ENCODE assay signal across 16 cellular contexts in the genomic region with DNA sequence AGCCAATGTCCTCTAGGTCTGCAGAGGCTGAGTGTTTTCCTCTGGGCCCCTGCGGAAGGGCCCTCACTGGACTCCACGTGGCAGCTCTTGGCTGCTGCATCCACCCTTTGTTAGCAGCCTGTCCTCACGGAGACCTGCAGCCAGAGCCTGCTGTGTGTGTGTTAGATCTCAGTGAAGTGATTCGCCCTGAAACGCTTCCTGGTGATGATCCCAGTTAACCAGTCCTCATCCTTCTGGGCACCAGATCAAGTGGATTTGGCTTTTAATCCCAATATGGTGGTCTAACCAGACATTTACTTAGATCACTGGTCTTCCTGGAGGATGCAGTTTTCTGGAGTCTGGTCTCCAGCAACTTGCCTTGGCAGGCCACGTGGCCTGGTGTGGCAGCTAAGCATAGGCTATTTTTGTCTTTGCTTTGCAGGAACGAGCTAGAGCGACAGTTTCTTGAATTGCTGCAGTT. TPM values are rescaled to one million over a fixed set of nuclear protein-coding genes. Genes with fewer than 3 reads are reported as not detected.
A peak's percentile ranks its signal among the peaks of the same experiment; 100 is the strongest.
DNase-seq lines count a peak whose midpoint lies in the region; FAIRE-seq and TF ChIP-seq lines count a peak whose summit lies in the region.
"Had no signal": no experiment of that assay in that cellular context is flagged by ENCODE, and none has a peak within 500 bp of the region (broad histone marks: within the 10 kb centered on the region; RNA-seq: fewer than 3 reads in every experiment).

No MANE protein-coding gene starts in this region.

- H3K4me1 Mint-ChIP-seq in T-helper 1 cell treated with Interleukin-12 subunit alpha and Interleukin-12 subunit beta and Interleukin-4 antibody, amounts not matched to agents 30 μg/mL and 1 μg/mL, for 36 hours (ENCODE audit: low read depth): peaks cover 10% of the 10 kb centered on the region
- peaks cover 13% of the 10 kb centered on the region for H3K4me1 Mint-ChIP-seq in brain

- H3K9me3 Mint-ChIP-seq in T-helper 1 cell treated with Interleukin-12 subunit alpha and Interleukin-12 subunit beta and Interleukin-4 antibody, amounts not matched to agents 30 μg/mL and 1 μg/mL, for 36 hours: no peaks in the 10 kb centered on the region
- H3K9me3 Mint-ChIP-seq in brain: no peaks in the 10 kb centered on the region
- H3K9me3 Mint-ChIP-seq: natural killer cell had no signal

- H3K27me3 Mint-ChIP-seq in T-helper 1 cell treated with Interleukin-12 subunit alpha and Interleukin-12 subunit beta and Interleukin-4 antibody, amounts not matched to agents 30 μg/mL and 1 μg/mL, for 36 hours (ENCODE audit: low read depth): no peaks in the 10 kb centered on the region
- no peaks in the 10 kb centered on the region for H3K27me3 Mint-ChIP-seq in brain
- H3K27me3 Mint-ChIP-seq: activated naive CD8-positive, alpha-beta T cell had no signal

- H3K27ac Mint-ChIP-seq in T-helper 1 cell treated with Interleukin-12 subunit alpha and Interleukin-12 subunit beta and Interleukin-4 antibody, amounts not matched to agents 30 μg/mL and 1 μg/mL, for 36 hours: peak overlapping the region; percentile 19
- H3K27ac Mint-ChIP-seq in brain: peak overlapping the region in 4 of 5 experiments; percentile 22 to 83 (median 30)

- H3K4me3 ChIP-seq in left ventricle myocardium inferior (no peak overlapping the region), rectal smooth muscle tissue (ENCODE audit: low read length) (no peak overlapping the region)
- H3K4me3 ChIP-seq: suprapubic skin had no signal

- H3K27me3 ChIP-seq in left ventricle myocardium inferior (ENCODE audit: low read depth): no peaks in the 10 kb centered on the region
- H3K27me3 ChIP-seq in rectal smooth muscle tissue (ENCODE audit: control insufficient read depth, insufficient read depth, low read length): no peaks in the 10 kb centered on the region
- H3K27me3 ChIP-seq: suprapubic skin had no signal

- intact Hi-C loops in left ventricle myocardium inferior (cut with micrococcal nuclease): loop anchor here (10.0 kb wide), 1 partner anchor 231 kb away; a partner anchor contains a TSS

- H3K36me3 Mint-ChIP-seq in T-helper 1 cell treated with Interleukin-12 subunit alpha and Interleukin-12 subunit beta and Interleukin-4 antibody, amounts not matched to agents 30 μg/mL and 1 μg/mL, for 36 hours (ENCODE audit: low read depth): peaks cover 15% of the 10 kb centered on the region
- H3K36me3 Mint-ChIP-seq in brain: peaks cover 56% of the 10 kb centered on the region
- H3K36me3 Mint-ChIP-seq: natural killer cell had no signal

- FAIRE-seq in urothelium cell line (lab: Jason Lieb, UNC) (no peak), RCC 7860 (lab: Jason Lieb, UNC) (no peak)
- FAIRE-seq: H54 had no signal

- H3K9ac ChIP-seq in rectal smooth muscle tissue (ENCODE audit: low read length): no peak overlapping the region

- peak overlapping the region; percentile 71 for H3K27ac ChIP-seq in left ventricle myocardium inferior (replicated peaks)
- H3K27ac ChIP-seq in rectal smooth muscle tissue (ENCODE audit: low read depth, low read length): peak overlapping the region; percentile 16
- H3K27ac ChIP-seq: suprapubic skin had no signal

- H3K4me1 ChIP-seq in left ventricle myocardium inferior (peaks cover 69% of the 10 kb centered on the region), rectal smooth muscle tissue (ENCODE audit: control insufficient read depth, insufficient read depth, low read length) (peaks cover 14% of the 10 kb centered on the region)

- H3K4me3 Mint-ChIP-seq in T-helper 1 cell treated with Interleukin-12 subunit alpha and Interleukin-12 subunit beta and Interleukin-4 antibody, amounts not matched to agents 30 μg/mL and 1 μg/mL, for 36 hours: no peak overlapping the region
- no peak overlapping the region for H3K4me3 Mint-ChIP-seq in brain
- H3K4me3 Mint-ChIP-seq: activated naive CD8-positive, alpha-beta T cell; natural killer cell had no signal

- no peak for DNase-seq in T-helper 1 cell
- DNase-seq in left ventricle myocardium inferior: peak; percentile 29
- DNase-seq in urothelium cell line (ENCODE audit: low spot score): no peak
- no peak for DNase-seq in NCI-H2171 treated with DMSO at 0.1 percent for 48 hours (lab: John Stamatoyannopoulos, UW)
- DNase-seq in RCC 7860 (ENCODE audit: low spot score): no peak
- DNase-seq: 8988T; activated CD8-positive, alpha-beta memory T cell treated with anti-CD3 and anti-CD28 coated beads, Interleukin-2, amount 50 U/mL, for 48 hours; islet precursor cell; natural killer cell; NCI-H2029 treated with DMSO at 0.1 percent for 48 hours had no signal

- TF ChIP-seq CTCF in brain (conservative IDR thresholded peaks at IDR 0.05) (no peak), left ventricle myocardium inferior (IDR thresholded peaks at IDR 0.05; ENCODE audit: borderline replicate concordance) (no peak)

- H3K9me3 ChIP-seq in left ventricle myocardium inferior (replicated peaks): no peaks in the 10 kb centered on the region
- H3K9me3 ChIP-seq: suprapubic skin had no signal

- H3K36me3 ChIP-seq in left ventricle myocardium inferior: peaks cover 38% of the 10 kb centered on the region
- H3K36me3 ChIP-seq in rectal smooth muscle tissue (ENCODE audit: control insufficient read depth, insufficient read depth, low read length): peaks cover 6% of the 10 kb centered on the region

RNA-seq across cellular contexts. Expression of a gene that starts 39.5 kb away (rescaled TPM):
- not detected for polyA plus RNA-seq in brain (ENCODE audit: insufficient read depth, low read depth, low replicate concordance)
- total RNA-seq in left ventricle myocardium inferior: not detected
- total RNA-seq: natural killer cell had no signal
